11 cellular contexts compared by ENCODE assay signal in genomic region chr21:34912022-34912933, GRCh38.
A peak's percentile ranks its signal among the peaks of the same experiment; 100 is the strongest.
DNase-seq lines count a peak whose midpoint lies in the region; ATAC-seq and TF ChIP-seq lines count a peak whose summit lies in the region.
"Had no signal": no experiment of that assay in that cellular context is flagged by ENCODE, and none has a peak within 500 bp of the region (broad histone marks: within the 10 kb centered on the region; RNA-seq: fewer than 3 reads in every experiment).

No MANE protein-coding gene starts in this region.

- no peaks in the 10 kb centered on the region for H3K36me3 ChIP-seq in osteoblast (ENCODE audit: insufficient read depth, low read length)

- H2AFZ ChIP-seq in osteoblast (ENCODE audit: low read length), result no peak overlapping the region

- H3K27me3 ChIP-seq in osteoblast (ENCODE audit: insufficient read depth, low read length), result peaks cover 3% of the 10 kb centered on the region

- peaks cover 10% of the 10 kb centered on the region for H3K4me1 Mint-ChIP-seq in activated CD8-positive, alpha-beta T cell treated with anti-CD3 and anti-CD28 coated beads, Interleukin-2, amount 10 ng/mL, durations not matched to agents 7 days and 5 days (ENCODE audit: low read depth)
- peaks cover 58% of the 10 kb centered on the region for H3K4me1 Mint-ChIP-seq in activated CD8-positive, alpha-beta T cell treated with anti-CD3 and anti-CD28 coated beads for 36 hours (ENCODE audit: low read depth)
- H3K4me1 Mint-ChIP-seq in activated T-helper 1 cell treated with anti-CD3 and anti-CD28 coated beads, Interleukin-12 subunit alpha, Interleukin-12 subunit beta, Interleukin-2, Interleukin-4 antibody, amounts not matched to agents 30 ng/mL and 10 ng/mL and 1 ng/mL, durations not matched to agents 14 hours and 24 hours and 36 hours (ENCODE audit: low read depth), result peaks cover 36% of the 10 kb centered on the region

- DNase-seq in activated CD8-positive, alpha-beta T cell treated with anti-CD3 and anti-CD28 coated beads, Interleukin-2, amount 10 ng/mL, durations not matched to agents 7 days and 5 days, result peak; percentile 4
- DNase-seq in activated CD8-positive, alpha-beta T cell treated with anti-CD3 and anti-CD28 coated beads for 36 hours, result no peak
- DNase-seq in activated T-helper 1 cell treated with anti-CD3 and anti-CD28 coated beads, Interleukin-12 subunit alpha, Interleukin-12 subunit beta, Interleukin-2, Interleukin-4 antibody, amounts not matched to agents 30 ng/mL and 10 ng/mL and 1 ng/mL, durations not matched to agents 14 hours and 24 hours and 36 hours (ENCODE audit: low spot score), result no peak
- DNase-seq in osteoblast (ENCODE audit: insufficient read length, low spot score, missing footprints) (peak; percentile 41), NOMO-1 (lab: John Stamatoyannopoulos, UW; ENCODE audit: unreplicated experiment in 2 of 2) (no peak), Right ventricle myocardium inferior (ENCODE audit: missing footprints) (no peak)
- DNase-seq in NK-92 treated with Interleukin-12 subunit alpha and Interleukin-12 subunit beta, amount 100 ng/mL, for 24 hours (lab: John Stamatoyannopoulos, UW), result no peak
- DNase-seq: ACHN, activated gamma-delta T cell treated with Interleukin-2 at 50 U/mL for 16 hours, NCI-H69 had no signal

- H3K4me2 ChIP-seq in osteoblast (ENCODE audit: insufficient read depth, low read length), result no peak overlapping the region

- H3K27me3 Mint-ChIP-seq in activated CD8-positive, alpha-beta T cell treated with anti-CD3 and anti-CD28 coated beads, Interleukin-2, amount 10 ng/mL, durations not matched to agents 7 days and 5 days (ENCODE audit: low read depth), result peaks cover 13% of the 10 kb centered on the region
- no peaks in the 10 kb centered on the region for H3K27me3 Mint-ChIP-seq in activated CD8-positive, alpha-beta T cell treated with anti-CD3 and anti-CD28 coated beads for 36 hours
- peaks cover 5% of the 10 kb centered on the region for H3K27me3 Mint-ChIP-seq in activated T-helper 1 cell treated with anti-CD3 and anti-CD28 coated beads, Interleukin-12 subunit alpha, Interleukin-12 subunit beta, Interleukin-2, Interleukin-4 antibody, amounts not matched to agents 30 ng/mL and 10 ng/mL and 1 ng/mL, durations not matched to agents 14 hours and 24 hours and 36 hours (ENCODE audit: insufficient read depth)

- H3K79me2 ChIP-seq in osteoblast (ENCODE audit: insufficient read depth, low read length), result no peaks in the 10 kb centered on the region

- peaks cover 29% of the 10 kb centered on the region for H3K4me1 ChIP-seq in osteoblast (ENCODE audit: insufficient read depth, low read length)

- no peak overlapping the region for H3K4me3 Mint-ChIP-seq in activated CD8-positive, alpha-beta T cell treated with anti-CD3 and anti-CD28 coated beads, Interleukin-2, amount 10 ng/mL, durations not matched to agents 7 days and 5 days
- H3K4me3 Mint-ChIP-seq in activated CD8-positive, alpha-beta T cell treated with anti-CD3 and anti-CD28 coated beads for 36 hours, result no peak overlapping the region
- no peak overlapping the region for H3K4me3 Mint-ChIP-seq in activated T-helper 1 cell treated with anti-CD3 and anti-CD28 coated beads, Interleukin-12 subunit alpha, Interleukin-12 subunit beta, Interleukin-2, Interleukin-4 antibody, amounts not matched to agents 30 ng/mL and 10 ng/mL and 1 ng/mL, durations not matched to agents 14 hours and 24 hours and 36 hours

- POLR2A ChIA-PET in activated CD8-positive, alpha-beta T cell treated with anti-CD3 and anti-CD28 coated beads, Interleukin-2, amount 10 ng/mL, durations not matched to agents 7 days and 5 days (lab: Charles Lee), result interaction anchor here (0.6 kb wide), 1 partner anchor 105 kb away, joined by 3 read pairs; no protein-coding TSS in a partner anchor
- POLR2A ChIA-PET in activated CD8-positive, alpha-beta T cell treated with anti-CD3 and anti-CD28 coated beads for 36 hours (lab: Charles Lee), result interaction anchor here (1.6 kb wide), 1 partner anchor 12 kb away, joined by 3 read pairs; no protein-coding TSS in a partner anchor

- no peaks in the 10 kb centered on the region for H3K9me3 ChIP-seq in osteoblast (ENCODE audit: low read depth, low read length)

- ATAC-seq in activated CD8-positive, alpha-beta T cell treated with anti-CD3 and anti-CD28 coated beads, Interleukin-2, amount 10 ng/mL, durations not matched to agents 7 days and 5 days, result no peak
- ATAC-seq in activated CD8-positive, alpha-beta T cell treated with anti-CD3 and anti-CD28 coated beads for 36 hours, result no peak
- ATAC-seq in HG02610 (IDR thresholded peaks at IDR 0.05; ENCODE audit: unreplicated experiment), result peak; percentile 42
- no peak for ATAC-seq in Right ventricle myocardium inferior

- CTCF ChIA-PET in activated CD8-positive, alpha-beta T cell treated with anti-CD3 and anti-CD28 coated beads, Interleukin-2, amount 10 ng/mL, durations not matched to agents 7 days and 5 days (lab: Charles Lee), result no interaction called here
- CTCF ChIA-PET in activated CD8-positive, alpha-beta T cell treated with anti-CD3 and anti-CD28 coated beads for 36 hours (lab: Charles Lee), result no interaction called here

- H3K27ac Mint-ChIP-seq in activated CD8-positive, alpha-beta T cell treated with anti-CD3 and anti-CD28 coated beads, Interleukin-2, amount 10 ng/mL, durations not matched to agents 7 days and 5 days, result no peak overlapping the region
- H3K27ac Mint-ChIP-seq in activated CD8-positive, alpha-beta T cell treated with anti-CD3 and anti-CD28 coated beads for 36 hours, result no peak overlapping the region
- H3K27ac Mint-ChIP-seq in activated T-helper 1 cell treated with anti-CD3 and anti-CD28 coated beads, Interleukin-12 subunit alpha, Interleukin-12 subunit beta, Interleukin-2, Interleukin-4 antibody, amounts not matched to agents 30 ng/mL and 10 ng/mL and 1 ng/mL, durations not matched to agents 14 hours and 24 hours and 36 hours, result peak overlapping the region; percentile 3

- H3K27ac ChIP-seq in osteoblast (ENCODE audit: low read depth, low read length), result no peak overlapping the region

- peaks cover 9% of the 10 kb centered on the region for H4K20me1 ChIP-seq in osteoblast (ENCODE audit: insufficient read depth, low read length)

- no peak overlapping the region for H3K4me3 ChIP-seq in osteoblast (ENCODE audit: insufficient read depth, low read length)

- H3K9me3 Mint-ChIP-seq in activated CD8-positive, alpha-beta T cell treated with anti-CD3 and anti-CD28 coated beads, Interleukin-2, amount 10 ng/mL, durations not matched to agents 7 days and 5 days (ENCODE audit: insufficient read depth), result no peaks in the 10 kb centered on the region
- H3K9me3 Mint-ChIP-seq in activated CD8-positive, alpha-beta T cell treated with anti-CD3 and anti-CD28 coated beads for 36 hours, result no peaks in the 10 kb centered on the region
- H3K9me3 Mint-ChIP-seq in activated T-helper 1 cell treated with anti-CD3 and anti-CD28 coated beads, Interleukin-12 subunit alpha, Interleukin-12 subunit beta, Interleukin-2, Interleukin-4 antibody, amounts not matched to agents 30 ng/mL and 10 ng/mL and 1 ng/mL, durations not matched to agents 14 hours and 24 hours and 36 hours, result no peaks in the 10 kb centered on the region

- intact Hi-C loops in activated CD8-positive, alpha-beta T cell treated with anti-CD3 and anti-CD28 coated beads for 36 hours (cut with micrococcal nuclease), result no loop called here
- intact Hi-C loops in activated T-helper 1 cell treated with anti-CD3 and anti-CD28 coated beads, Interleukin-12 subunit alpha, Interleukin-12 subunit beta, Interleukin-2, Interleukin-4 antibody, amounts not matched to agents 30 ng/mL and 10 ng/mL and 1 ng/mL, durations not matched to agents 14 hours and 24 hours and 36 hours (cut with micrococcal nuclease), result no loop called here
- intact Hi-C loops in Right ventricle myocardium inferior (cut with DNase I), result no loop called here

- H3K36me3 Mint-ChIP-seq in activated CD8-positive, alpha-beta T cell treated with anti-CD3 and anti-CD28 coated beads, Interleukin-2, amount 10 ng/mL, durations not matched to agents 7 days and 5 days (ENCODE audit: low read depth), result no peaks in the 10 kb centered on the region
- H3K36me3 Mint-ChIP-seq in activated CD8-positive, alpha-beta T cell treated with anti-CD3 and anti-CD28 coated beads for 36 hours (ENCODE audit: low read depth), result no peaks in the 10 kb centered on the region
- H3K36me3 Mint-ChIP-seq in activated T-helper 1 cell treated with anti-CD3 and anti-CD28 coated beads, Interleukin-12 subunit alpha, Interleukin-12 subunit beta, Interleukin-2, Interleukin-4 antibody, amounts not matched to agents 30 ng/mL and 10 ng/mL and 1 ng/mL, durations not matched to agents 14 hours and 24 hours and 36 hours (ENCODE audit: low read depth), result peaks cover 23% of the 10 kb centered on the region

- TF ChIP-seq CTCF in activated CD8-positive, alpha-beta T cell treated with anti-CD3 and anti-CD28 coated beads for 36 hours (IDR thresholded peaks at IDR 0.05), result no peak
- peak; percentile 48 for TF ChIP-seq CTCF in osteoblast (IDR thresholded peaks at IDR 0.05; ENCODE audit: extremely low read depth, low read depth, low read length)

Comparison
In these comparisons a context has a peak if more than half of its experiments do, and no peak if none do; other contexts are left out.
1. DNase-seq: peak in activated CD8-positive, alpha-beta T cell treated with anti-CD3 and anti-CD28 coated beads, Interleukin-2, amount 10 ng/mL, durations not matched to agents 7 days and 5 days (single experiment) and osteoblast (single experiment); none in activated CD8-positive, alpha-beta T cell treated with anti-CD3 and anti-CD28 coated beads for 36 hours (single experiment), activated T-helper 1 cell treated with anti-CD3 and anti-CD28 coated beads, Interleukin-12 subunit alpha, Interleukin-12 subunit beta, Interleukin-2, Interleukin-4 antibody, amounts not matched to agents 30 ng/mL and 10 ng/mL and 1 ng/mL, durations not matched to agents 14 hours and 24 hours and 36 hours (single experiment), NOMO-1 (0 of 2), NK-92 treated with Interleukin-12 subunit alpha and Interleukin-12 subunit beta, amount 100 ng/mL, for 24 hours (single experiment) and Right ventricle myocardium inferior (single experiment).